Comparison of ENCODE assay signal across 13 cellular contexts in genomic region chr21:33401617-33401967, GRCh38. TPM values are rescaled to one million over a fixed set of nuclear protein-coding genes. Genes with fewer than 3 reads are reported as not detected.
DNase-seq lines count a peak whose midpoint lies in the region; TF ChIP-seq lines count a peak whose summit lies in the region.
"Had no signal": no experiment of that assay in that cellular context is flagged by ENCODE, and none has a peak within 500 bp of the region (broad histone marks: within the 10 kb centered on the region; RNA-seq: fewer than 3 reads in every experiment).

No MANE protein-coding gene starts in this region.

- peaks cover 9% of the 10 kb centered on the region for H3K36me3 ChIP-seq in OCI-LY7 (ENCODE audit: insufficient read depth, low read length)
- no peaks in the 10 kb centered on the region for H3K36me3 ChIP-seq in thyroid gland

- H3K27me3 ChIP-seq in thyroid gland = no peaks in the 10 kb centered on the region

- H3K27ac ChIP-seq in OCI-LY7 (ENCODE audit: low read depth, low read length, poor library complexity, severe bottlenecking) = no peak overlapping the region
- H3K27ac ChIP-seq in thyroid gland = peak overlapping the region; percentile 16 to 100 (median 99)
- H3K27ac ChIP-seq: KMS-11 had no signal

- H3K36me3 Mint-ChIP-seq in activated naive CD4-positive, alpha-beta T cell treated with anti-CD3 and anti-CD28 coated beads, Interleukin-2, amount 10 ng/mL, durations not matched to agents 7 days and 5 days = peaks cover 13% of the 10 kb centered on the region

- POLR2A ChIA-PET in OCI-LY7 (lab: Charles Lee) = interaction anchor here (1.3 to 1.6 kb wide), 3 partner anchors 15 to 187 kb away, joined by 3 read pairs; no protein-coding TSS in a partner anchor

- peaks cover 55% of the 10 kb centered on the region for H3K4me1 Mint-ChIP-seq in activated naive CD4-positive, alpha-beta T cell treated with anti-CD3 and anti-CD28 coated beads, Interleukin-2, amount 10 ng/mL, durations not matched to agents 7 days and 5 days

- TF ChIP-seq POLR2A in thyroid gland (IDR thresholded peaks at IDR 0.05) = no peak

- H4K20me1 ChIP-seq in OCI-LY7 (ENCODE audit: insufficient read depth, low read length) = peaks cover 5% of the 10 kb centered on the region; the same call in 1 of the 2 replicates

- intact Hi-C loops in OCI-LY7 (cut with micrococcal nuclease; ENCODE audit: unreplicated experiment) = loop anchor here (5.0 kb wide), 1 partner anchor 39 kb away; no protein-coding TSS in a partner anchor
- intact Hi-C loops in thyroid gland (cut with DNase I) = no loop called here

- H3K4me3 ChIP-seq in OCI-LY7 (ENCODE audit: low read depth, low read length, poor library complexity, severe bottlenecking) (no peak overlapping the region), thyroid gland (replicated peaks in 1 of 3) (no peak overlapping the region)

- no peaks in the 10 kb centered on the region for H3K9me2 ChIP-seq in OCI-LY7 (ENCODE audit: insufficient read depth, low read length)

- H2AFZ ChIP-seq in OCI-LY7 (ENCODE audit: low read length) = no peak overlapping the region

- TF ChIP-seq CTCF in OCI-LY7 (conservative IDR thresholded peaks at IDR 0.05; ENCODE audit: low read length) (no peak), thyroid gland (IDR thresholded peaks at IDR 0.05) (no peak)

- BruUV-seq in OCI-LY7 (replicated peaks; lab: Mats Ljungman, UMichigan) = no TSS peak

- CTCF ChIA-PET in activated naive CD4-positive, alpha-beta T cell treated with anti-CD3 and anti-CD28 coated beads, Interleukin-2, amount 10 ng/mL, durations not matched to agents 7 days and 5 days (lab: Charles Lee) = no interaction called here
- CTCF ChIA-PET in OCI-LY7 (lab: Charles Lee; ENCODE audit: unreplicated experiment) = no interaction called here

- no peak for DNase-seq in activated naive CD4-positive, alpha-beta T cell treated with anti-CD3 and anti-CD28 coated beads, Interleukin-2, amount 10 ng/mL, durations not matched to agents 7 days and 5 days
- DNase-seq in activated naive CD4-positive, alpha-beta T cell (lab: John Stamatoyannopoulos, UW) = no peak
- DNase-seq in OCI-LY7 (ENCODE audit: low spot score) (no peak), fibroblast of peridontal ligament (ENCODE audit: extremely low read depth) (peak; percentile 46), thyroid gland (no peak), SHP77 (lab: John Stamatoyannopoulos, UW) (no peak), D341Med (ENCODE audit: low spot score) (no peak), C1 segment of cervical spinal cord (lab: John Stamatoyannopoulos, UW) (no peak)
- DNase-seq: activated CD4-positive, alpha-beta T cell treated with anti-CD3 and anti-CD28 coated beads, Interleukin-2, amount 50 U/mL, for 4 hours; activated gamma-delta T cell treated with Interleukin-2 at 50 U/mL for 16 hours; stimulated activated CD4-positive, alpha-beta T cell treated with anti-CD3 and anti-CD28 coated beads, Interleukin-2, amount 100 ng/mL, for 48 hours; stimulated activated naive CD8-positive, alpha-beta T cell treated with anti-CD3 and anti-CD28 coated beads, Interleukin-15, amount 100 ng/mL, for 72 hours had no signal

- no peak overlapping the region for H3K4me3 Mint-ChIP-seq in activated naive CD4-positive, alpha-beta T cell treated with anti-CD3 and anti-CD28 coated beads, Interleukin-2, amount 10 ng/mL, durations not matched to agents 7 days and 5 days

- H3K4me2 ChIP-seq in OCI-LY7 (ENCODE audit: low read length) = peak overlapping the region; percentile 61; the same call in 1 of the 2 replicates
- H3K4me2 ChIP-seq: KMS-11 had no signal

- no peaks in the 10 kb centered on the region for H3K9me3 Mint-ChIP-seq in activated naive CD4-positive, alpha-beta T cell treated with anti-CD3 and anti-CD28 coated beads, Interleukin-2, amount 10 ng/mL, durations not matched to agents 7 days and 5 days
- H3K9me3 Mint-ChIP-seq: stimulated activated naive CD8-positive, alpha-beta T cell treated with anti-CD3 and anti-CD28 coated beads, Interleukin-15, amount 100 ng/mL, for 72 hours had no signal

- peaks cover 31% of the 10 kb centered on the region for H3K79me2 ChIP-seq in OCI-LY7 (ENCODE audit: insufficient read depth, low read depth, low read length)

- H3K27ac Mint-ChIP-seq in activated naive CD4-positive, alpha-beta T cell treated with anti-CD3 and anti-CD28 coated beads, Interleukin-2, amount 10 ng/mL, durations not matched to agents 7 days and 5 days = peak overlapping the region; percentile 37
- H3K27ac Mint-ChIP-seq: stimulated activated naive CD8-positive, alpha-beta T cell treated with anti-CD3 and anti-CD28 coated beads, Interleukin-15, amount 100 ng/mL, for 72 hours had no signal

- peaks cover 90% of the 10 kb centered on the region for H3K27me3 Mint-ChIP-seq in activated naive CD4-positive, alpha-beta T cell treated with anti-CD3 and anti-CD28 coated beads, Interleukin-2, amount 10 ng/mL, durations not matched to agents 7 days and 5 days

- WGBS in thyroid gland, 2 donors = 48 to 60% methylated on average over 6 of the region's 6 CpGs

- H3K9me3 ChIP-seq in OCI-LY7 (ENCODE audit: low read length) (no peaks in the 10 kb centered on the region), thyroid gland (no peaks in the 10 kb centered on the region)

- H3K4me1 ChIP-seq in OCI-LY7 (ENCODE audit: insufficient read depth, low read length, poor library complexity, severe bottlenecking) (peaks cover 45% of the 10 kb centered on the region), thyroid gland (peaks cover 36 to 49% of the 10 kb centered on the region in 2 donors)

RNA-seq across cellular contexts. Expression of gene IFNGR2, which starts 1.6 kb away (rescaled TPM):
- 61.0 and 86.9 TPM in 2 replicates for total RNA-seq in OCI-LY7 (2014; rRNA removed; shearing (Covaris generic))
- 70.2 and 83.5 TPM in 2 replicates for total RNA-seq in OCI-LY7 (2022)
- total RNA-seq in thyroid gland = 100 to 1,000 TPM in 1 of 4 donors, 10 to 100 TPM in 3; 64.9 to 100 (median 79.0) TPM
